Comparison of ENCODE assay signal across 1 cellular context in the genomic region with DNA sequence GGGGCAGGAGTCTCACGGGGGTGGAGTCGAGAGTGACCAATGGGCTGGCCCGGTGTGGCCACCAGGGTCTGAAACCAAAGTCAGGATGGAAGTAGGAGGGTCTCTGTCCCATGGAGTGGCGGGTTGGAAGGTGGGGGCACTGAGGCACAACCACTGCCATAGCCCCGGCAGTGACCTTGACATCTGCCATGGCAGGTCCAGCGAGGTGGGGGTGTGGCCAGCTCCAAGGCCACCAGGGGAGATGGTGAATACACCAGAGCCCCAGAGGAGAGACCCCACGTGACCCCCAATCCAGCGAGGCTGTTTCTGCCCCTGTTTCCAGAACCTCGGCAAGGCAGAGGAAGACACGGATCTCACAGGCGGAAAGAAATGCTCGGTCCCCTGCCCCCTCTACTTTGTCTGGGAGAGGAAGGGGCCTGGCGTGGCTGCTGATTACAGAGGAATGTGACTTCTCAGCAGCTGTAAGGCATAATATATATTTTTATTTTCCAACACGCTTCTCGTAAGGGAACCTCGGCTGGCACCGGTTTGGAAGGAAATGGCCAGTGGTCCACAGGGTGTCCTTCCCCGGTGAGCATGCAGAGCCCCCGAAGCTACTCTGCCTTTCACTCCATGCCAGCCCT.
TF ChIP-seq lines count a peak whose summit lies in the region.

No MANE protein-coding gene starts in this region.

TF ChIP-seq in endothelial cell of umbilical vein, 7 proteins besides CTCF, POLR2A, EP300 and RAD21 (continued from another document):
- TF ChIP-seq GATA2 (IDR thresholded peaks at IDR 0.05; ENCODE audit: insufficient read depth, insufficient read length, low read depth, low read length), result no peak
- no peak for TF ChIP-seq POLR2AphosphoS5 (IDR thresholded peaks at IDR 0.05; ENCODE audit: insufficient read depth, low read depth, low read length)
TF ChIP-seq in endothelial cell of umbilical vein: peak in this region for 0.
